9 cellular contexts compared by ENCODE assay signal in genomic region chr7:124152859-124153692, GRCh38.
DNase-seq lines count a peak whose midpoint lies in the region; ATAC-seq, FAIRE-seq and TF ChIP-seq lines count a peak whose summit lies in the region.
"Had no signal": no experiment of that assay in that cellular context is flagged by ENCODE, and none has a peak within 500 bp of the region (broad histone marks: within the 10 kb centered on the region; RNA-seq: fewer than 3 reads in every experiment).

No MANE protein-coding gene starts in this region.

- H3K9ac ChIP-seq in KMS-11: no peak overlapping the region

- no peak overlapping the region for H3K4me3 Mint-ChIP-seq in activated T-cell treated with anti-CD3 and anti-CD28 coated beads, Interleukin-2, amount 50 U/mL, for 24 hours

- H3K27me3 ChIP-seq in KMS-11 (ENCODE audit: insufficient read depth, low read depth): no peaks in the 10 kb centered on the region
- H3K27me3 ChIP-seq in left lung: no peaks in the 10 kb centered on the region

- CTCF ChIA-PET in A549 (lab: Yijun Ruan, JAX): interaction anchor here (0.7 to 2.3 kb wide), 3 partner anchors 9 to 632 kb away, joined by 3 to 21 read pairs (median 5); no protein-coding TSS in a partner anchor

- H2AFZ ChIP-seq in KMS-11 (ENCODE audit: low read depth): no peak overlapping the region

- no peaks in the 10 kb centered on the region for H3K79me2 ChIP-seq in KMS-11 (ENCODE audit: insufficient read depth, low read depth)

- POLR2A ChIA-PET in A549 (lab: Yijun Ruan, JAX): no interaction called here

- H3K4me2 ChIP-seq in A549: no peak overlapping the region
- H3K4me2 ChIP-seq in KMS-11: no peak overlapping the region

- ATAC-seq in A549 (peak; percentile 78 to 91; a peak in 5 of 6 replicates), GM18861 (IDR thresholded peaks at IDR 0.05; ENCODE audit: unreplicated experiment) (peak; percentile 67), left lung (peak; percentile 60)

- H3K36me3 Mint-ChIP-seq in activated T-cell treated with anti-CD3 and anti-CD28 coated beads, Interleukin-2, amount 50 U/mL, for 24 hours (ENCODE audit: low read depth): no peaks in the 10 kb centered on the region

- TF ChIP-seq RAD21 in A549 (conservative IDR thresholded peaks at IDR 0.05 in 1 of 2, IDR thresholded peaks at IDR 0.05 in 1 of 2): peak in 1 of 2 experiments; percentile 34; a peak in 2 of 5 replicates

- no peak overlapping the region for H3K4me3 ChIP-seq in A549
- no peak overlapping the region for H3K4me3 ChIP-seq in KMS-11 (IDR thresholded peaks at IDR 0.05; ENCODE audit: insufficient read depth, low read depth, low read length)
- no peak overlapping the region for H3K4me3 ChIP-seq in WI38 (ENCODE audit: low read depth, low read length)
- no peak overlapping the region for H3K4me3 ChIP-seq in left lung

- no peaks in the 10 kb centered on the region for H3K4me1 Mint-ChIP-seq in activated T-cell treated with anti-CD3 and anti-CD28 coated beads, Interleukin-2, amount 50 U/mL, for 24 hours (ENCODE audit: low read depth)

- no peak overlapping the region for H3K27ac ChIP-seq in A549
- H3K27ac ChIP-seq in KMS-11: no peak overlapping the region
- H3K27ac ChIP-seq in left lung: no peak overlapping the region

- no peak for TF ChIP-seq POLR2A in A549 (IDR thresholded peaks at IDR 0.05; ENCODE audit: low read length)

- DNase-seq in A549 (ENCODE audit: low read depth in 1 of 2, low spot score in 1 of 2) (peak; percentile 1 to 46), left lung (no peak), GF-D8 (lab: John Stamatoyannopoulos, UW) (no peak)
- no peak for DNase-seq in stimulated activated CD4-positive, alpha-beta T cell treated with anti-CD3 and anti-CD28 coated beads, Interleukin-15, amount 100 ng/mL, for 24 hours
- no peak for DNase-seq in activated T-cell treated with anti-CD3 and anti-CD28 coated beads, Interleukin-2, amount 50 U/mL, for 24 hours

- WGBS in A549 (ENCODE audit: missing lambda C conversion rate): 71% methylated on average over 1 of the region's 1 CpG

- intact Hi-C loops in left lung (cut with DNase I): loop anchor here in 1 of 2 donors (10.0 kb wide), 1 partner anchor 632 kb away; no protein-coding TSS in a partner anchor

- H3K36me3 ChIP-seq in KMS-11 (ENCODE audit: insufficient read depth): no peaks in the 10 kb centered on the region
- no peaks in the 10 kb centered on the region for H3K36me3 ChIP-seq in left lung

- no peaks in the 10 kb centered on the region for H3K9me3 ChIP-seq in A549
- H3K9me3 ChIP-seq in left lung: no peaks in the 10 kb centered on the region

- no peaks in the 10 kb centered on the region for H4K20me1 ChIP-seq in KMS-11 (ENCODE audit: insufficient read depth)

- TF ChIP-seq EP300 in A549 (IDR thresholded peaks at IDR 0.05): no peak

- no peak for FAIRE-seq in A549 (lab: Jason Lieb, UNC)
- FAIRE-seq: GM18507 had no signal

- 0 out of 3 replicates have a peak, but pooled peaks have one; percentile 11 for TF ChIP-seq CTCF in A549 (IDR thresholded peaks at IDR 0.05)
- TF ChIP-seq CTCF in KMS-11 (conservative IDR thresholded peaks at IDR 0.05; ENCODE audit: low read depth, low read length): peak; percentile 86
- TF ChIP-seq CTCF in WI38 (IDR thresholded peaks at IDR 0.05; ENCODE audit: low read depth, low read length): peak; percentile 39
- TF ChIP-seq CTCF in left lung (IDR thresholded peaks at IDR 0.05): no peak

- no peaks in the 10 kb centered on the region for H3K27me3 Mint-ChIP-seq in activated T-cell treated with anti-CD3 and anti-CD28 coated beads, Interleukin-2, amount 50 U/mL, for 24 hours

- H3K9me3 Mint-ChIP-seq in activated T-cell treated with anti-CD3 and anti-CD28 coated beads, Interleukin-2, amount 50 U/mL, for 24 hours: no peaks in the 10 kb centered on the region

- H3K4me1 ChIP-seq in A549 (no peaks in the 10 kb centered on the region), KMS-11 (ENCODE audit: low read depth, poor library complexity, severe bottlenecking) (no peaks in the 10 kb centered on the region), left lung (no peaks in the 10 kb centered on the region)

- H3K27ac Mint-ChIP-seq in activated T-cell treated with anti-CD3 and anti-CD28 coated beads, Interleukin-2, amount 50 U/mL, for 24 hours: no peak overlapping the region

TF ChIP-seq in A549, 52 proteins besides CTCF, POLR2A, EP300 and RAD21:
- TF ChIP-seq CHD4 (IDR thresholded peaks at IDR 0.05; ENCODE audit: borderline replicate concordance) (no peak), PBX3 (IDR thresholded peaks at IDR 0.05) (no peak), TP53 (CRISPR knock-in tag; IDR thresholded peaks at IDR 0.05) (no peak), KDM5A (IDR thresholded peaks at IDR 0.05) (no peak), SMC3 (IDR thresholded peaks at IDR 0.05) (0 out of 3 replicates have a peak, but pooled peaks have one; percentile 23)
TF ChIP-seq in A549: peak in this region for 1.

Comparison
In these comparisons a context has a peak if more than half of its experiments do, and no peak if none do; other contexts are left out.
1. DNase-seq: peak in A549 (2 of 2); none in left lung (0 of 2), stimulated activated CD4-positive, alpha-beta T cell treated with anti-CD3 and anti-CD28 coated beads, Interleukin-15, amount 100 ng/mL, for 24 hours (single experiment), GF-D8 (single experiment) and activated T-cell treated with anti-CD3 and anti-CD28 coated beads, Interleukin-2, amount 50 U/mL, for 24 hours (single experiment).
2. CTCF ChIP-seq: peak in A549 (single experiment), KMS-11 (single experiment) and WI38 (single experiment); none in left lung (0 of 2).
3. Peak in every context shown above with its lines, with median percentiles within 50 percentile points of each other: ATAC-seq.